Comparison of ENCODE assay signal across 33 cellular contexts in the genomic region with DNA sequence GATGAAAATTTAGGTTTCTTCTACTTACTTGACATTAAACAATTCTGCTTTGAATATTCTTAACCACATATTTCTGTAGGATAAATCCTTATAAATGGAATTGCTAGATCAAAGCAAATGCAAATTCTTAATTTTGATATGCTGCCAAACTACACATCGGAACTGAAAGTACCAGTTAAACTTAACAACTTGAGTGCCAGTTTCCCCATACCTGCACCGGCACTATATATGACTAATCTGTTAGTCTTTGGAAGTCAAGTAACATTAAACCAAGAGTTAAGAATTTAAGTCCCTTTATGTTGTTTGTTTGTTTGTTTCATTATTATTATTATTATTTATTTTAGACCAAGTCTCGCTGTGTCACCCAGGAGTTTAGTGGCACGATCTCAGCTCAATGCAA.
"Had no signal": no experiment of that assay in that cellular context is flagged by ENCODE, and none has a peak within 500 bp of the region (broad histone marks: within the 10 kb centered on the region; RNA-seq: fewer than 3 reads in every experiment).

No MANE protein-coding gene starts in this region.

- H3K36me3 ChIP-seq: adrenal gland, breast epithelium, WERI-Rb-1 had no signal

- ATAC-seq: activated naive CD4-positive, alpha-beta T cell treated with anti-CD3 and anti-CD28 coated beads, Interleukin-2, amount 50 U/mL, for 72 hours; activated T-cell treated with anti-CD3 and anti-CD28 coated beads, Interleukin-2, amount 50 U/mL, for 4 hours; body of pancreas had no signal

- DNase-seq: activated CD4-positive, alpha-beta memory T cell treated with anti-CD3 and anti-CD28 coated beads for 36 hours; activated CD4-positive, alpha-beta T cell treated with anti-CD3 and anti-CD28 coated beads, Interleukin-2, amount 10 ng/mL, durations not matched to agents 7 days and 5 days; activated CD4-positive, CD25-positive, alpha-beta regulatory T cell; activated CD8-positive, alpha-beta memory T cell treated with anti-CD3 and anti-CD28 coated beads, Interleukin-2, amount 50 U/mL, for 4 hours; activated gamma-delta T cell treated with Interleukin-2 at 50 U/mL for 16 hours; activated naive CD4-positive, alpha-beta T cell treated with anti-CD3 and anti-CD28 coated beads for 36 hours; activated T-cell treated with anti-CD3 and anti-CD28 coated beads for 4 hours; activated T-cell treated with anti-CD3 and anti-CD28 coated beads, Interleukin-2, amount 50 U/mL, for 4 hours; adrenal gland; body of pancreas; caudate nucleus; Karpas-422; KBM-7; MM.1S; MV-4-11; NCI-H1092 treated with DMSO at 0.1 percent for 48 hours; NCI-H1417; NCI-H146; NCI-H187; NCI-H2029 treated with DMSO at 0.1 percent for 48 hours; NCI-H2107; NCI-H2171; NCI-H510A; NCI-H526; NCI-H748 treated with DMSO at 0.1 percent for 48 hours; NK-92 treated with Interleukin-12 subunit alpha and Interleukin-12 subunit beta, amount 100 ng/mL, for 24 hours; PC-9; Right ventricle myocardium superior; T1000; WERI-Rb-1 had no signal

- H3K9me3 ChIP-seq: adrenal gland, body of pancreas, breast epithelium had no signal

- H3K4me2 ChIP-seq: PC-9 had no signal

- H3K27ac ChIP-seq: adrenal gland, body of pancreas, breast epithelium, PC-9, SK-N-MC, WERI-Rb-1 had no signal

- H2AFZ ChIP-seq: PC-9 had no signal

- H3K27me3 ChIP-seq: adrenal gland, body of pancreas, breast epithelium had no signal

- H3K4me3 ChIP-seq: adrenal gland, body of pancreas, breast epithelium, PC-9, SK-N-MC had no signal

- H3K4me1 ChIP-seq: adrenal gland, body of pancreas, breast epithelium had no signal
